ENCODE assay signal across 1 cellular context in the genomic region with DNA sequence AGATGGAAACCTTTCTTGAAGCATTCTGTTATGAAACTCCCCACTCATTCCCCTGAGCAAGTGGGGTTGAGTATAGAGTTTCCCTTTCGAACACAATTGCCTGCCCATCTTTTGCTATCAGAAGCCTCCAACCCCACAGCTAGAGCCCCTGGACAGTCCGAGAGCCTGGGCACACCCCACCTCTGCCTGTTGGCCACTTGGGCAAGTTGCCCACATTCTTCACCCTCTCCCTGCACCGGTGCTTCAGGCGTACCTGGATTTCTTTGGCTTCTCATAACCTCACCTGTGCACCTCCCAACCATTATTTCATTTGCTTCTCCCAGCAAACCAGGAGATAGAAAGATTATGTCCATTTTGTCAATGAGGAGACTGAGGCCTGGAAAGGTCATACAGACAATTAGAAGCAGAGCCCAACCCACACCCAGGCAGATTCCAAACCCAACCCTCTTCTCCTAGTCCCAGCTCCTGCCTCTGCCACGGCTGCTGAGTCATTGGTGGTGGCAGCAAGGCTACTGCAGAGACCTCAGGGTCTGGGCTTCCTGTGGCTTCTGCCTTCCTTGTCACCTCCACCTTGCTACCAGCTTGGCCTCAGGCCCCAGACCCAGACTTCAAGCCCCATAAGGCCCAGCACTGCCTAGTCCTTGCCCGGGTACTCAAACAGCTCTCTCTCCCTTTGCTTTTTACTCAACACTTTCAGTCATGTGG.
TF ChIP-seq lines count a peak whose summit lies in the region.

No MANE protein-coding gene starts in this region.

TF ChIP-seq in GM23338, 12 proteins besides CTCF, POLR2A, EP300 and RAD21:
- TF ChIP-seq, protein P1, sequence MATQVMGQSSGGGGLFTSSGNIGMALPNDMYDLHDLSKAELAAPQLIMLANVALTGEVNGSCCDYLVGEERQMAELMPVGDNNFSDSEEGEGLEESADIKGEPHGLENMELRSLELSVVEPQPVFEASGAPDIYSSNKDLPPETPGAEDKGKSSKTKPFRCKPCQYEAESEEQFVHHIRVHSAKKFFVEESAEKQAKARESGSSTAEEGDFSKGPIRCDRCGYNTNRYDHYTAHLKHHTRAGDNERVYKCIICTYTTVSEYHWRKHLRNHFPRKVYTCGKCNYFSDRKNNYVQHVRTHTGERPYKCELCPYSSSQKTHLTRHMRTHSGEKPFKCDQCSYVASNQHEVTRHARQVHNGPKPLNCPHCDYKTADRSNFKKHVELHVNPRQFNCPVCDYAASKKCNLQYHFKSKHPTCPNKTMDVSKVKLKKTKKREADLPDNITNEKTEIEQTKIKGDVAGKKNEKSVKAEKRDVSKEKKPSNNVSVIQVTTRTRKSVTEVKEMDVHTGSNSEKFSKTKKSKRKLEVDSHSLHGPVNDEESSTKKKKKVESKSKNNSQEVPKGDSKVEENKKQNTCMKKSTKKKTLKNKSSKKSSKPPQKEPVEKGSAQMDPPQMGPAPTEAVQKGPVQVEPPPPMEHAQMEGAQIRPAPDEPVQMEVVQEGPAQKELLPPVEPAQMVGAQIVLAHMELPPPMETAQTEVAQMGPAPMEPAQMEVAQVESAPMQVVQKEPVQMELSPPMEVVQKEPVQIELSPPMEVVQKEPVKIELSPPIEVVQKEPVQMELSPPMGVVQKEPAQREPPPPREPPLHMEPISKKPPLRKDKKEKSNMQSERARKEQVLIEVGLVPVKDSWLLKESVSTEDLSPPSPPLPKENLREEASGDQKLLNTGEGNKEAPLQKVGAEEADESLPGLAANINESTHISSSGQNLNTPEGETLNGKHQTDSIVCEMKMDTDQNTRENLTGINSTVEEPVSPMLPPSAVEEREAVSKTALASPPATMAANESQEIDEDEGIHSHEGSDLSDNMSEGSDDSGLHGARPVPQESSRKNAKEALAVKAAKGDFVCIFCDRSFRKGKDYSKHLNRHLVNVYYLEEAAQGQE (IDR thresholded peaks at IDR 0.05; ENCODE audit: unreplicated experiment): no peak
- TF ChIP-seq NANOG (IDR thresholded peaks at IDR 0.05; ENCODE audit: borderline replicate concordance) (no peak), POLR2AphosphoS5 (IDR thresholded peaks at IDR 0.05; ENCODE audit: low read depth) (no peak), CREB1 (CRISPR knock-in tag; IDR thresholded peaks at IDR 0.05; ENCODE audit: low read depth) (no peak), JUNB (IDR thresholded peaks at IDR 0.05; ENCODE audit: unreplicated experiment) (no peak), ZNF114 (CRISPR knock-in tag; IDR thresholded peaks at IDR 0.05) (no peak), ZNF331 (CRISPR knock-in tag; IDR thresholded peaks at IDR 0.05; ENCODE audit: low read depth) (no peak), EZH2phosphoT487 (IDR thresholded peaks at IDR 0.05; ENCODE audit: unreplicated experiment) (no peak), EZH2 (IDR thresholded peaks at IDR 0.05; ENCODE audit: low read depth, unreplicated experiment) (no peak), STAT1 (IDR thresholded peaks at IDR 0.05; ENCODE audit: unreplicated experiment) (no peak)
- TF ChIP-seq, protein P2, sequence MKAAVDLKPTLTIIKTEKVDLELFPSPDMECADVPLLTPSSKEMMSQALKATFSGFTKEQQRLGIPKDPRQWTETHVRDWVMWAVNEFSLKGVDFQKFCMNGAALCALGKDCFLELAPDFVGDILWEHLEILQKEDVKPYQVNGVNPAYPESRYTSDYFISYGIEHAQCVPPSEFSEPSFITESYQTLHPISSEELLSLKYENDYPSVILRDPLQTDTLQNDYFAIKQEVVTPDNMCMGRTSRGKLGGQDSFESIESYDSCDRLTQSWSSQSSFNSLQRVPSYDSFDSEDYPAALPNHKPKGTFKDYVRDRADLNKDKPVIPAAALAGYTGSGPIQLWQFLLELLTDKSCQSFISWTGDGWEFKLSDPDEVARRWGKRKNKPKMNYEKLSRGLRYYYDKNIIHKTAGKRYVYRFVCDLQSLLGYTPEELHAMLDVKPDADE (IDR thresholded peaks at IDR 0.05): no peak
- TF ChIP-seq, protein P3, sequence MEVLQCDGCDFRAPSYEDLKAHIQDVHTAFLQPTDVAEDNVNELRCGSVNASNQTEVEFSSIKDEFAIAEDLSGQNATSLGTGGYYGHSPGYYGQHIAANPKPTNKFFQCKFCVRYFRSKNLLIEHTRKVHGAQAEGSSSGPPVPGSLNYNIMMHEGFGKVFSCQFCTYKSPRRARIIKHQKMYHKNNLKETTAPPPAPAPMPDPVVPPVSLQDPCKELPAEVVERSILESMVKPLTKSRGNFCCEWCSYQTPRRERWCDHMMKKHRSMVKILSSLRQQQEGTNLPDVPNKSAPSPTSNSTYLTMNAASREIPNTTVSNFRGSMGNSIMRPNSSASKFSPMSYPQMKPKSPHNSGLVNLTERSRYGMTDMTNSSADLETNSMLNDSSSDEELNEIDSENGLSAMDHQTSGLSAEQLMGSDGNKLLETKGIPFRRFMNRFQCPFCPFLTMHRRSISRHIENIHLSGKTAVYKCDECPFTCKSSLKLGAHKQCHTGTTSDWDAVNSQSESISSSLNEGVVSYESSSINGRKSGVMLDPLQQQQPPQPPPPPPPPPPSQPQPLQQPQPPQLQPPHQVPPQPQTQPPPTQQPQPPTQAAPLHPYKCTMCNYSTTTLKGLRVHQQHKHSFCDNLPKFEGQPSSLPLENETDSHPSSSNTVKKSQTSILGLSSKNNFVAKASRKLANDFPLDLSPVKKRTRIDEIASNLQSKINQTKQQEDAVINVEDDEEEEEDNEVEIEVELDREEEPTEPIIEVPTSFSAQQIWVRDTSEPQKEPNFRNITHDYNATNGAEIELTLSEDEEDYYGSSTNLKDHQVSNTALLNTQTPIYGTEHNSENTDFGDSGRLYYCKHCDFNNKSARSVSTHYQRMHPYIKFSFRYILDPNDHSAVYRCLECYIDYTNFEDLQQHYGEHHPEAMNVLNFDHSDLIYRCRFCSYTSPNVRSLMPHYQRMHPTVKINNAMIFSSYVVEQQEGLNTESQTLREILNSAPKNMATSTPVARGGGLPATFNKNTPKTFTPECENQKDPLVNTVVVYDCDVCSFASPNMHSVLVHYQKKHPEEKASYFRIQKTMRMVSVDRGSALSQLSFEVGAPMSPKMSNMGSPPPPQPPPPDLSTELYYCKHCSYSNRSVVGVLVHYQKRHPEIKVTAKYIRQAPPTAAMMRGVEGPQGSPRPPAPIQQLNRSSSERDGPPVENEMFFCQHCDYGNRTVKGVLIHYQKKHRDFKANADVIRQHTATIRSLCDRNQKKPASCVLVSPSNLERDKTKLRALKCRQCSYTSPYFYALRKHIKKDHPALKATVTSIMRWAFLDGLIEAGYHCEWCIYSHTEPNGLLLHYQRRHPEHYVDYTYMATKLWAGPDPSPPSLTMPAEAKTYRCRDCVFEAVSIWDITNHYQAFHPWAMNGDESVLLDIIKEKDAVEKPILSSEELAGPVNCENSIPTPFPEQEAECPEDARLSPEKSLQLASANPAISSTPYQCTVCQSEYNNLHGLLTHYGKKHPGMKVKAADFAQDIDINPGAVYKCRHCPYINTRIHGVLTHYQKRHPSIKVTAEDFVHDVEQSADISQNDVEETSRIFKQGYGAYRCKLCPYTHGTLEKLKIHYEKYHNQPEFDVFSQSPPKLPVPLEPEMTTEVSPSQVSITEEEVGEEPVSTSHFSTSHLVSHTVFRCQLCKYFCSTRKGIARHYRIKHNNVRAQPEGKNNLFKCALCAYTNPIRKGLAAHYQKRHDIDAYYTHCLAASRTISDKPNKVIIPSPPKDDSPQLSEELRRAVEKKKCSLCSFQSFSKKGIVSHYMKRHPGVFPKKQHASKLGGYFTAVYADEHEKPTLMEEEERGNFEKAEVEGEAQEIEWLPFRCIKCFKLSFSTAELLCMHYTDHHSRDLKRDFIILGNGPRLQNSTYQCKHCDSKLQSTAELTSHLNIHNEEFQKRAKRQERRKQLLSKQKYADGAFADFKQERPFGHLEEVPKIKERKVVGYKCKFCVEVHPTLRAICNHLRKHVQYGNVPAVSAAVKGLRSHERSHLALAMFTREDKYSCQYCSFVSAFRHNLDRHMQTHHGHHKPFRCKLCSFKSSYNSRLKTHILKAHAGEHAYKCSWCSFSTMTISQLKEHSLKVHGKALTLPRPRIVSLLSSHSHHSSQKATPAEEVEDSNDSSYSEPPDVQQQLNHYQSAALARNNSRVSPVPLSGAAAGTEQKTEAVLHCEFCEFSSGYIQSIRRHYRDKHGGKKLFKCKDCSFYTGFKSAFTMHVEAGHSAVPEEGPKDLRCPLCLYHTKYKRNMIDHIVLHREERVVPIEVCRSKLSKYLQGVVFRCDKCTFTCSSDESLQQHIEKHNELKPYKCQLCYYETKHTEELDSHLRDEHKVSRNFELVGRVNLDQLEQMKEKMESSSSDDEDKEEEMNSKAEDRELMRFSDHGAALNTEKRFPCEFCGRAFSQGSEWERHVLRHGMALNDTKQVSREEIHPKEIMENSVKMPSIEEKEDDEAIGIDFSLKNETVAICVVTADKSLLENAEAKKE (CRISPR knock-in tag; IDR thresholded peaks at IDR 0.05): no peak
